10 cellular contexts compared by ENCODE assay signal in genomic region chr1:51341876-51342496, GRCh38. TPM values are rescaled to one million over a fixed set of nuclear protein-coding genes. Genes with fewer than 3 reads are reported as not detected.
DNase-seq lines count a peak whose midpoint lies in the region; ATAC-seq, FAIRE-seq and TF ChIP-seq lines count a peak whose summit lies in the region.
"Had no signal": no experiment of that assay in that cellular context is flagged by ENCODE, and none has a peak within 500 bp of the region (broad histone marks: within the 10 kb centered on the region; RNA-seq: fewer than 3 reads in every experiment).

No MANE protein-coding gene starts in this region.

- H3K27ac ChIP-seq in H1 (ENCODE audit: low read depth, low read length), result no peak overlapping the region

- no peak overlapping the region for H2BK15ac ChIP-seq in H1 (ENCODE audit: low read length)

- peaks cover 5% of the 10 kb centered on the region; the same call in 1 of the 2 replicates for H3K23me2 ChIP-seq in H1 (ENCODE audit: low read depth, low read length)

- no peak for DNase-seq in H1 (ENCODE audit: low read depth in 1 of 2, low spot score in 2 of 2)
- no peak for DNase-seq in DMS153 (lab: John Stamatoyannopoulos, UW)
- DNase-seq in posterior vena cava (ENCODE audit: low spot score), result no peak
- DNase-seq in urothelium cell line (ENCODE audit: low spot score), result no peak
- no peak for DNase-seq in cerebellar cortex (ENCODE audit: low spot score)
- DNase-seq: activated CD4-positive, alpha-beta T cell treated with anti-CD3 and anti-CD28 coated beads for 4 hours; NCI-H2029 had no signal

- no peak overlapping the region for H2BK20ac ChIP-seq in H1 (ENCODE audit: low read length)

- no peak overlapping the region for H4K91ac ChIP-seq in H1 (replicated peaks; ENCODE audit: insufficient read length, low read length)

- H3K18ac ChIP-seq in H1 (ENCODE audit: extremely low read depth, low read length), result no peak overlapping the region

- no peaks in the 10 kb centered on the region for H3K36me3 ChIP-seq in H1 (ENCODE audit: control insufficient read depth in 2 of 4, insufficient read depth in 4 of 4, low read length in 3 of 4)

- H3K9ac ChIP-seq in H1 (replicated peaks in 1 of 4; ENCODE audit: extremely low read depth in 1 of 4, low read depth in 3 of 4, low read length in 3 of 4), result no peak overlapping the region

- H3K4ac ChIP-seq in H1 (replicated peaks; ENCODE audit: insufficient read length, low read depth, low read length), result no peak overlapping the region

- POLR2A ChIA-PET in H1 (lab: Charles Lee; ENCODE audit: partially characterized antibody), result interaction anchor here (1.0 to 1.4 kb wide), 2 partner anchors 9 to 11 kb away, joined by 3 to 4 read pairs; no protein-coding TSS in a partner anchor

- no peak overlapping the region for H2AFZ ChIP-seq in H1 (ENCODE audit: low read length)

- H3K56ac ChIP-seq in H1 (replicated peaks; ENCODE audit: insufficient read length, low read depth, low read length), result no peak overlapping the region

- no peak overlapping the region for H2BK5ac ChIP-seq in H1 (ENCODE audit: low read depth, low read length)

- TF ChIP-seq EP300 in H1 (IDR thresholded peaks at IDR 0.05; ENCODE audit: borderline replicate concordance in 1 of 2, low read depth in 2 of 2, low read length in 2 of 2), result no peak

- TF ChIP-seq RAD21 in H1 (IDR thresholded peaks at IDR 0.05 in 1 of 2, conservative IDR thresholded peaks at IDR 0.05 in 1 of 2; ENCODE audit: low read depth in 2 of 2, low read length in 2 of 2), result peak; percentile 29 to 49

- no peaks in the 10 kb centered on the region for H3K79me1 ChIP-seq in H1 (ENCODE audit: low read depth, low read length)

- CTCF ChIA-PET in H1 (lab: Charles Lee; ENCODE audit: partially characterized antibody), result interaction anchor here (1.0 to 4.6 kb wide), 3 partner anchors 11 to 29 kb away, joined by 3 to 16 read pairs (median 8); partner anchors contain the start of gene TTC39A

- no peaks in the 10 kb centered on the region for H4K20me1 ChIP-seq in H1 (replicated peaks in 1 of 2; ENCODE audit: control insufficient read depth in 1 of 2, insufficient read depth in 2 of 2, low read length in 2 of 2)

- H4K8ac ChIP-seq in H1 (ENCODE audit: extremely low read depth, insufficient read depth, low read length), result no peak overlapping the region

- peak in 1 of 3 experiments; percentile 12; a peak in 1 of 4 replicates for TF ChIP-seq CTCF in H1 (IDR thresholded peaks at IDR 0.05; ENCODE audit: control extremely low read depth in 1 of 3, insufficient read depth in 1 of 3, low read depth in 1 of 3, low read length in 3 of 3)

- intact Hi-C loops in posterior vena cava (cut with DNase I), result no loop called here

- 84% methylated on average over 4 of the region's 4 CpGs; no CpG with 5 or more reads in 1 of the 2 experiments for WGBS in H1 (ENCODE audit: extremely low coverage in 1 of 2, insufficient coverage in 1 of 2, insufficient read length in 1 of 2, insufficient replicate concordance in 2 of 2, low coverage in 1 of 2, low lambda C conversion rate in 2 of 2, missing lambda C conversion rate in 1 of 2), 2 experiments

- H2BK120ac ChIP-seq in H1 (replicated peaks; ENCODE audit: low read depth, low read length), result no peak overlapping the region

- peaks cover 2 to 11% (median 7%) of the 10 kb centered on the region in 4 experiments; a peak in 6 of 7 replicates for H3K4me1 ChIP-seq in H1 (replicated peaks in 1 of 4; ENCODE audit: control insufficient read depth in 3 of 4, insufficient read depth in 4 of 4, low read length in 3 of 4)

- no peaks in the 10 kb centered on the region for H3K79me2 ChIP-seq in H1 (ENCODE audit: control insufficient read depth in 1 of 2, insufficient read depth in 2 of 2, low read length in 2 of 2)

- FAIRE-seq in H1 (lab: Jason Lieb, UNC) (no peak), urothelium cell line (lab: Jason Lieb, UNC) (no peak)

- no peak overlapping the region for H4K5ac ChIP-seq in H1 (ENCODE audit: insufficient read length, low read depth, low read length)

- no peak overlapping the region for H3K23ac ChIP-seq in H1 (ENCODE audit: insufficient read length)

- no peak overlapping the region for H3K14ac ChIP-seq in H1 (ENCODE audit: insufficient read length)

- ATAC-seq in GM18505 (IDR thresholded peaks at IDR 0.05; ENCODE audit: unreplicated experiment) (peak; percentile 74), GM21528 (IDR thresholded peaks at IDR 0.05; ENCODE audit: low FRiP score, unreplicated experiment) (peak; percentile 53), HG03521 (IDR thresholded peaks at IDR 0.05; ENCODE audit: unreplicated experiment) (peak; percentile 45)

- H2BK12ac ChIP-seq in H1 (ENCODE audit: low read depth, low read length), result no peak overlapping the region

- H3K27me3 ChIP-seq in H1 (replicated peaks in 1 of 4; ENCODE audit: control insufficient read depth in 3 of 4, extremely low read depth in 1 of 4, insufficient read depth in 3 of 4, low read length in 3 of 4), result peaks cover 3 to 19% (median 14%) of the 10 kb centered on the region in 4 experiments; a peak in 6 of 7 replicates

- H3K4me3 ChIP-seq in H1 (ENCODE audit: extremely low read depth in 1 of 4, insufficient read depth in 2 of 4, low read depth in 3 of 4, low read length in 4 of 4), result no peak overlapping the region

- no peaks in the 10 kb centered on the region for H3K9me3 ChIP-seq in H1 (ENCODE audit: insufficient read depth in 2 of 2, low read depth in 1 of 2, low read length in 1 of 2)

- no peak overlapping the region for H3K4me2 ChIP-seq in H1 (ENCODE audit: insufficient read depth in 1 of 2, low read depth in 2 of 2, low read length in 2 of 2)

- no peak overlapping the region for H2AK5ac ChIP-seq in H1 (ENCODE audit: low read depth, low read length)

- TF ChIP-seq POLR2A in GM18505 (IDR thresholded peaks at IDR 0.05; ENCODE audit: borderline replicate concordance, extremely low read depth, insufficient read depth, insufficient read length) (no peak), H1 (IDR thresholded peaks at IDR 0.05; ENCODE audit: control extremely low read depth in 1 of 2, low read depth in 2 of 2, low read length in 2 of 2) (no peak)

TF ChIP-seq in H1, 55 proteins besides CTCF, POLR2A, EP300 and RAD21:
- TF ChIP-seq SP2 (IDR thresholded peaks at IDR 0.05; ENCODE audit: low read length) (no peak), JUND (IDR thresholded peaks at IDR 0.05; ENCODE audit: low read length) (no peak), TEAD4 (IDR thresholded peaks at IDR 0.05; ENCODE audit: low read depth, low read length) (no peak), KDM4A (IDR thresholded peaks at IDR 0.05; ENCODE audit: low read depth, low read length, severe bottlenecking) (no peak), EZH2 (IDR thresholded peaks at IDR 0.05; ENCODE audit: low read depth, low read length, severe bottlenecking) (no peak), RFX5 (IDR thresholded peaks at IDR 0.05; ENCODE audit: borderline replicate concordance, low read depth, low read length) (no peak), SP1 (IDR thresholded peaks at IDR 0.05; ENCODE audit: low read depth, low read length) (no peak), NRF1 (IDR thresholded peaks at IDR 0.05; ENCODE audit: low read depth, low read length) (no peak), MAX (IDR thresholded peaks at IDR 0.05) (no peak), NANOG (IDR thresholded peaks at IDR 0.05; ENCODE audit: insufficient read depth, low read depth, low read length, poor library complexity, severe bottlenecking) (no peak), CEBPB (IDR thresholded peaks at IDR 0.05; ENCODE audit: low read depth, low read length) (no peak), SIN3A (conservative IDR thresholded peaks at IDR 0.05 in 1 of 2, IDR thresholded peaks at IDR 0.05 in 1 of 2; ENCODE audit: low read depth in 1 of 2, low read length in 2 of 2) (no peak)

RNA-seq across cellular contexts. Expression of gene TTC39A, which starts 11.6 kb away (rescaled TPM):
- total RNA-seq in H1 (2021; fragmentation: NEBNext Ultra II Directional; extraction: Animal tissue kit (Norgen Biotek cat#: 25700)), result 3.6 and 5.5 TPM in 2 replicates
- polyA plus RNA-seq in H1 (2011; rRNA removed), result 4.8 and 5.8 TPM in 2 replicates
- polyA plus RNA-seq in H1 (2011; cell fraction: cytosol; rRNA removed), result 6.0 TPM
- polyA plus RNA-seq in H1 (2011; cell fraction: nucleus; rRNA removed), result 8.8 TPM
- polyA plus RNA-seq in H1 (2012, experiment 1 of 2), result 5.3 to 9.5 TPM (median 6.2 TPM) in 4 replicates
- polyA plus RNA-seq in H1 (2012, experiment 2 of 2), result 3.2 TPM
- polyA plus RNA-seq in H1 (2013, experiment 1 of 2), result 5.0 TPM
- 6.0 TPM for polyA plus RNA-seq in H1 (2013, experiment 2 of 2)
- polyA minus RNA-seq in H1 (2011; rRNA and poly(A)+ RNA removed), result 10.5 and 14.2 TPM in 2 replicates
- 5.3 TPM for polyA minus RNA-seq in H1 (2011; cell fraction: cytosol; rRNA and poly(A)+ RNA removed)
- polyA minus RNA-seq in H1 (2011; cell fraction: nucleus; rRNA and poly(A)+ RNA removed), result 4.1 TPM
- 1 to 10 TPM in 1 of 2 donors, under 1 TPM in 1; 0.81 to 1.6 TPM for total RNA-seq in posterior vena cava
